Comparison of ENCODE assay signal across 8 cellular contexts in the genomic region with DNA sequence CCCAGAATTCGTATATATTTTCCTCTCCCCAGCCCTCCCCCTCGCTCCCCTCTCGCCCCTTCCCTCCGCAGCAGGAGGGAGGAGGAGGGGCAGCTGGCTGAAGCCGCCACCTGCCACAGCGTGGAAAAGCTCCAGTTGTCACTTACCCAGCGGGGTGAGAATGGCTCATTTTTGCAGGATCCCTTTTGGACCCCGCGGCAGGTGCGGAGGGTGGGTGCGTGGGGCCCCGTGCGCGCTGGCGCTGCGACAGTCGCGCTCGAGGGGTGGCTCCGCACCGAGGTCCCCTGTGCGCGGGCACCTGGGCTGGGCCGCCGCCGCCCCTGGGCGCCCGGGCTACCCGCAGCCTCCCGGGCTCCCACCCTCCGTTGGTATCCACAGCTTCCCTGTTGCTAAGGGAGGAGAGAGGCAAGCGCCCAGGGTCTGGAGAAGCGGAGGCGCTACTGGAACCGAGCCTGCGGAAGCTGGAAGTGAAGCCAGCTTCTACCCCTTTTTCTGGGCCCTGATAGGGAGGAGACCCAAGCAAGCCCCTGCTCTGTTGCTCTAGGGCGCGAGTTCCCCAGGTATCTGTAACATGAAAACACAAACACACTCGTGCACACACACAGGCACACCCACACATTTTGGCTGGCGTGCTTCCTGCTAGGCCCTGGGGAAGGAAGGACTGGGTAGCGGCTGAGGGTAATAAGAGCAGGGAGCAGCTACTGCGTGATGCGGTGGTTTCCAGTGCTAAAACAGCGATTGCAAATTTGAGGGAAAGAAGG. TPM values are rescaled to one million over a fixed set of nuclear protein-coding genes. Genes with fewer than 3 reads are reported as not detected.
DNase-seq lines count a peak whose midpoint lies in the region; ATAC-seq and TF ChIP-seq lines count a peak whose summit lies in the region.

Gene ERICH3, minus strand, starts transcription at position 442 of the 761 bp plus-strand sequence. Its CDS starts 273 bp downstream, at position 169.

- intact Hi-C loops in activated B cell treated with CpG ODN at 0.5 μM for 24 hours (cut with micrococcal nuclease): loop anchor here (1.0 kb wide), 1 partner anchor 21 kb away; no protein-coding TSS in a partner anchor
- intact Hi-C loops in transverse colon (cut with DNase I; ENCODE audit: low total_unique reads): no loop called here

- H3K36me3 Mint-ChIP-seq in activated B cell treated with CpG ODN at 0.5 μM for 24 hours (ENCODE audit: low read depth): no peaks in the 10 kb centered on the region

- H3K27ac Mint-ChIP-seq in activated B cell treated with CpG ODN at 0.5 μM for 24 hours: no peak within 1 kb of the TSS

- CTCF ChIA-PET in activated B cell treated with CpG ODN at 0.5 μM for 24 hours (lab: Charles Lee): interaction anchor here (0.5 to 1.3 kb wide), 2 partner anchors 17 to 34 kb away, joined by 3 read pairs; no protein-coding TSS in a partner anchor

- POLR2A ChIA-PET in activated B cell treated with CpG ODN at 0.5 μM for 24 hours (lab: Charles Lee): no interaction called here

- peaks cover 0 to 8% (median 2%) of the 10 kb centered on the region in 4 donors for H3K4me1 ChIP-seq in transverse colon

- ATAC-seq in HG02678 (IDR thresholded peaks at IDR 0.05; ENCODE audit: unreplicated experiment) (peak; percentile 53), activated B cell treated with CpG ODN at 0.5 μM for 24 hours (ENCODE audit: low read depth) (peak; percentile 21)

- H3K4me3 ChIP-seq in transverse colon: peak within 1 kb of the TSS in 3 of 4 donors; percentile 6 to 32 (median 9)

- H3K36me3 ChIP-seq in transverse colon: no peaks in the 10 kb centered on the region

- 0 to 20% methylated on average over 1 to 19 of the region's 44 CpGs for WGBS in transverse colon (ENCODE audit: low coverage in 1 of 2), 2 donors

- H3K9me3 Mint-ChIP-seq in activated B cell treated with CpG ODN at 0.5 μM for 24 hours: peaks cover 9% of the 10 kb centered on the region

- peaks cover 23% of the 10 kb centered on the region for H3K27me3 Mint-ChIP-seq in activated B cell treated with CpG ODN at 0.5 μM for 24 hours

- DNase-seq in GM13977 (ENCODE audit: low spot score) (peak; percentile 37), activated B cell treated with CpG ODN at 0.5 μM for 24 hours (no peak), kidney glomerular epithelial cell (lab: John Stamatoyannopoulos, UW) (peak; percentile 39), transverse colon (no peak), MV-4-11 (lab: John Stamatoyannopoulos, UW) (no peak), NOMO-1 treated with DMSO at 0.1 percent for 48 hours (lab: John Stamatoyannopoulos, UW; ENCODE audit: unreplicated experiment) (no peak), Kasumi-1 (lab: John Stamatoyannopoulos, UW) (no peak)

- H3K4me3 Mint-ChIP-seq in activated B cell treated with CpG ODN at 0.5 μM for 24 hours: peak within 1 kb of the TSS; percentile 53

- H3K4me1 Mint-ChIP-seq in activated B cell treated with CpG ODN at 0.5 μM for 24 hours: peaks cover 20% of the 10 kb centered on the region

- TF ChIP-seq POLR2A in transverse colon (IDR thresholded peaks at IDR 0.05): no peak

- in situ Hi-C loops in GM13977 (cut with MboI; ENCODE audit: low pct_unique_long_range_greater_than_20kb, low sequenced_read_pairs, unreplicated experiment): no loop called here
- in situ Hi-C loops in transverse colon (cut with MboI; ENCODE audit: low pct_ligation_motif_present in 1 of 4, low pct_unique_long_range_greater_than_20kb in 1 of 4, low sequenced_read_pairs in 3 of 4): no loop called here

- no peak within 1 kb of the TSS for H3K27ac ChIP-seq in transverse colon

- peaks cover 18% of the 10 kb centered on the region for H3K27me3 ChIP-seq in transverse colon

- TF ChIP-seq EP300 in transverse colon (IDR thresholded peaks at IDR 0.05; ENCODE audit: low read depth): no peak

- TF ChIP-seq CTCF in GM13977 (IDR thresholded peaks at IDR 0.05; ENCODE audit: extremely low read depth, insufficient read depth, missing control alignments): no peak
- TF ChIP-seq CTCF in activated B cell treated with CpG ODN at 0.5 μM for 24 hours (IDR thresholded peaks at IDR 0.05): no peak
- no peak for TF ChIP-seq CTCF in transverse colon (IDR thresholded peaks at IDR 0.05)

- peaks cover 0 to 3% of the 10 kb centered on the region in 2 donors for H3K9me3 ChIP-seq in transverse colon

RNA-seq across cellular contexts. Expression of gene ERICH3, which starts in this region (rescaled TPM):
- total RNA-seq in activated B cell treated with CpG ODN at 0.5 μM for 24 hours: 0.44 and 0.49 TPM in 2 replicates
- total RNA-seq in transverse colon: 1 to 10 TPM in 1 of 4 donors, under 1 TPM in 1, not detected in 2; under 0.01 to 6.4 TPM

Comparison
In these comparisons a context has a peak if more than half of its experiments do, and no peak if none do; other contexts are left out.
1. Peak in ATAC-seq in activated B cell treated with CpG ODN at 0.5 μM for 24 hours; RNA of the gene not detected or under 1 TPM.
2. DNase-seq: peak in GM13977 (single experiment) and kidney glomerular epithelial cell (single experiment); none in activated B cell treated with CpG ODN at 0.5 μM for 24 hours (single experiment), transverse colon (single experiment), MV-4-11 (single experiment), NOMO-1 treated with DMSO at 0.1 percent for 48 hours (single experiment) and Kasumi-1 (0 of 2).